ENCODE assay signal across 24 cellular contexts in the genomic region with DNA sequence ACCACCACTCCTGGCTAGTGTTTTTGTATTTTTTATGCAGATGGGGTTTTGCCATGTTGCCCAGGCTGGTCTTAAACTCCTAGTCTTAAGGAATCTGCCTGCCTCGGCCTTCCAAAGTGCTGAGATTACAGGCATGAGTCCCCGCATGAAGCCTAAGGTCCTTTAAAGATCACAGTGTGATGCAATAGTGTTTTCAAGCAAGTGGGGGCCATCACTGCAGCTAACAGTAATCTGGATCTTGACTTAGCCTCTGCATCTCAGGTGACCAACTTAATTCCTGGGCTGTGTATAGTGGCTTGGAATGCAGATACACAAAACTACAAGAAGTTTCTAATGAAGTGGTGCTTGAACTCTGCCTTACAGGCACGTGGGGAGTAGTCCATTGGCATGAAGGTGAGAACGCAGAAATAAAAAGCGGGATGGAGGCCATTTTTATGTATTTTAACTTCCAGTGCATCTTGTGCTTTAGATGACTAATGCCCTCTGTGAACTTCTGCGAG.
DNase-seq lines count a peak whose midpoint lies in the region; ATAC-seq, FAIRE-seq and TF ChIP-seq lines count a peak whose summit lies in the region.
"Had no signal": no experiment of that assay in that cellular context is flagged by ENCODE, and none has a peak within 500 bp of the region (broad histone marks: within the 10 kb centered on the region; RNA-seq: fewer than 3 reads in every experiment).

No MANE protein-coding gene starts in this region.

- CTCF ChIA-PET in IMR-90 (lab: Yijun Ruan, JAX) (no interaction called here), K562 (lab: Yijun Ruan, JAX; ENCODE audit: low intra/inter-chr PET ratio) (no interaction called here)

- H3K9me3 ChIP-seq in IMR-90 (ENCODE audit: control insufficient read depth, insufficient read depth, low read length) (no peaks in the 10 kb centered on the region), K562 (replicated peaks; ENCODE audit: control insufficient read depth, insufficient read depth, low read depth, low read length) (no peaks in the 10 kb centered on the region), left lung (no peaks in the 10 kb centered on the region), upper lobe of right lung (no peaks in the 10 kb centered on the region)
- H3K9me3 ChIP-seq: BE2C, BLaER1 had no signal

- no peak overlapping the region for H3K18ac ChIP-seq in IMR-90 (ENCODE audit: low read depth, low read length)

- no peak overlapping the region for H2AK5ac ChIP-seq in IMR-90 (ENCODE audit: low read depth, low read length)

- H3K27ac ChIP-seq in IMR-90 (ENCODE audit: insufficient read depth, low read length), result no peak overlapping the region
- H3K27ac ChIP-seq in K562 (ENCODE audit: extremely low read depth, low read depth, low read length), result no peak overlapping the region
- no peak overlapping the region for H3K27ac ChIP-seq in left lung
- H3K27ac ChIP-seq in upper lobe of right lung, result no peak overlapping the region
- H3K27ac ChIP-seq: BLaER1 had no signal

- BruUV-seq in IMR-90 (replicated peaks; lab: Mats Ljungman, UMichigan) (no TSS peak), K562 (replicated peaks; lab: Mats Ljungman, UMichigan) (no TSS peak)

- no peaks in the 10 kb centered on the region for H4K20me1 ChIP-seq in IMR-90 (ENCODE audit: insufficient read depth, low read length)
- no peaks in the 10 kb centered on the region for H4K20me1 ChIP-seq in K562 (replicated peaks; ENCODE audit: control insufficient read depth, insufficient read depth, low read length)
- H4K20me1 ChIP-seq: BLaER1 had no signal

- no peak overlapping the region for H4K91ac ChIP-seq in IMR-90 (ENCODE audit: insufficient read depth, low read depth, low read length)

- in situ Hi-C loops in IMR-90 (cut with MboI; ENCODE audit: low sequenced_read_pairs) (no loop called here), K562 (cut with MboI) (no loop called here)

- TF ChIP-seq RAD21 in IMR-90 (IDR thresholded peaks at IDR 0.05; ENCODE audit: low read length), result no peak
- no peak for TF ChIP-seq RAD21 in K562 (CRISPR knock-in tag; conservative IDR thresholded peaks at IDR 0.05 in 1 of 2, IDR thresholded peaks at IDR 0.05 in 1 of 2)

- intact Hi-C loops in IMR-90 (cut with micrococcal nuclease), result no loop called here
- intact Hi-C loops in K562 (cut with micrococcal nuclease), result no loop called here
- intact Hi-C loops in left lung (cut with DNase I), result no loop called here
- intact Hi-C loops in upper lobe of right lung (cut with DNase I), result no loop called here

- H4K8ac ChIP-seq in IMR-90 (ENCODE audit: low read depth in 2 of 2, low read length in 2 of 2), result no peak overlapping the region

- H3K4me2 ChIP-seq in IMR-90 (ENCODE audit: low read depth, low read length), result no peak overlapping the region
- no peak overlapping the region for H3K4me2 ChIP-seq in K562 (ENCODE audit: insufficient read depth, low read length)
- H3K4me2 ChIP-seq: BLaER1 had no signal

- H3K4ac ChIP-seq in IMR-90 (ENCODE audit: low read depth, low read length), result no peak overlapping the region

- H3K9me1 ChIP-seq in IMR-90 (ENCODE audit: insufficient read depth, low read length) (no peaks in the 10 kb centered on the region), K562 (ENCODE audit: control insufficient read depth, insufficient read depth, low read length) (no peaks in the 10 kb centered on the region)

- TF ChIP-seq POLR2A in IMR-90 (IDR thresholded peaks at IDR 0.05; ENCODE audit: low read depth, low read length) (no peak), K562 (conservative IDR thresholded peaks at IDR 0.05) (no peak)

- POLR2A ChIA-PET in IMR-90 (lab: Charles Lee; ENCODE audit: unreplicated experiment) (no interaction called here), K562 (lab: Yijun Ruan, JAX) (no interaction called here)

- no peak overlapping the region for H2BK5ac ChIP-seq in IMR-90 (ENCODE audit: low read depth, low read length, poor library complexity, severe bottlenecking)

- H2AK9ac ChIP-seq in IMR-90 (replicated peaks; ENCODE audit: low read depth, low read length, poor library complexity), result no peak overlapping the region

- H4K5ac ChIP-seq in IMR-90 (ENCODE audit: low read depth, low read length), result no peak overlapping the region

- H3K14ac ChIP-seq in IMR-90 (replicated peaks; ENCODE audit: low read depth, low read length), result no peak overlapping the region

- H3K56ac ChIP-seq in IMR-90 (ENCODE audit: extremely low read depth, insufficient read depth, low read length), result no peak overlapping the region

- ATAC-seq in IMR-90 (ENCODE audit: low read depth), result no peak
- peak; percentile 55 for ATAC-seq in K562
- ATAC-seq in left lung, result peak; percentile 59
- ATAC-seq in upper lobe of right lung, result peak; percentile 87

- DNase-seq in IMR-90 (no peak), K562 (ENCODE audit: extremely low read depth in 1 of 4, low spot score in 3 of 4) (no peak), left lung (no peak), upper lobe of right lung (no peak), NCI-H748 (lab: John Stamatoyannopoulos, UW; ENCODE audit: unreplicated experiment) (no peak), NCI-H748 treated with DMSO at 0.1 percent for 48 hours (lab: John Stamatoyannopoulos, UW) (no peak), DMS153 treated with DMSO at 0.1 percent for 48 hours (lab: John Stamatoyannopoulos, UW; ENCODE audit: unreplicated experiment) (no peak)
- DNase-seq: 8988T; ACHN; BE2C; C1 segment of cervical spinal cord; CD4-positive, alpha-beta memory T cell; CD4-positive, CD25-positive, alpha-beta regulatory T cell; CD8-positive, alpha-beta memory T cell; COR-L47; DMS 273 treated with DMSO at 0.1 percent for 48 hours; DMS153; DMS79 treated with DMSO at 0.1 percent for 48 hours; GF-D8 had no signal

- TF ChIP-seq CTCF in IMR-90 (conservative IDR thresholded peaks at IDR 0.05; ENCODE audit: low read depth, low read length) (no peak), K562 (IDR thresholded peaks at IDR 0.05 in 2 of 3, conservative IDR thresholded peaks at IDR 0.05 in 1 of 3; ENCODE audit: insufficient read depth in 2 of 3, low read depth in 1 of 3, low read length in 3 of 3) (no peak), left lung (IDR thresholded peaks at IDR 0.05) (no peak), upper lobe of right lung (IDR thresholded peaks at IDR 0.05) (no peak)

- H3K4me1 ChIP-seq in IMR-90 (ENCODE audit: control insufficient read depth, insufficient read depth, low read length) (no peaks in the 10 kb centered on the region), K562 (replicated peaks in 1 of 2; ENCODE audit: control insufficient read depth in 2 of 2, insufficient read depth in 2 of 2, low read length in 2 of 2) (no peaks in the 10 kb centered on the region), left lung (no peaks in the 10 kb centered on the region), upper lobe of right lung (no peaks in the 10 kb centered on the region)
- H3K4me1 ChIP-seq: BE2C, BLaER1 had no signal

- H2AFZ ChIP-seq in IMR-90 (replicated peaks; ENCODE audit: low read length, poor library complexity), result no peak overlapping the region
- H2AFZ ChIP-seq in K562 (ENCODE audit: low read depth, low read length), result no peak overlapping the region

- no peak overlapping the region for H2BK15ac ChIP-seq in IMR-90 (ENCODE audit: low read depth, low read length)

- dilution Hi-C loops in IMR-90 (cut with HindIII; ENCODE audit: low sequenced_read_pairs, unreplicated experiment), result no loop called here

- H2BK20ac ChIP-seq in IMR-90 (ENCODE audit: low read depth, low read length), result no peak overlapping the region

- WGBS in IMR-90 (ENCODE audit: extremely low coverage in 2 of 2, insufficient read length in 1 of 2), 2 experiments, result 67% methylated on average over 1 of the region's 6 CpGs; no CpG with 5 or more reads in 1 of the 2 experiments
- WGBS in K562 (ENCODE audit: insufficient coverage, low coverage, missing lambda C conversion rate), result 19% methylated on average over 6 of the region's 6 CpGs

- H3K27me3 ChIP-seq in IMR-90 (ENCODE audit: control insufficient read depth, insufficient read depth, low read length) (peaks cover 2% of the 10 kb centered on the region; the same call in 1 of the 2 replicates), K562 (ENCODE audit: control insufficient read depth in 2 of 2, insufficient read depth in 2 of 2, low read length in 2 of 2) (peaks cover 3 to 5% of the 10 kb centered on the region in 2 experiments; a peak in 2 of 5 replicates), left lung (no peaks in the 10 kb centered on the region), upper lobe of right lung (no peaks in the 10 kb centered on the region)
- H3K27me3 ChIP-seq: BE2C, BLaER1 had no signal

- H3K4me3 ChIP-seq in IMR-90 (ENCODE audit: insufficient read depth, low read depth, low read length) (no peak overlapping the region), K562 (no peak overlapping the region), left lung (no peak overlapping the region), upper lobe of right lung (no peak overlapping the region)
- H3K4me3 ChIP-seq: BLaER1 had no signal

- H3K79me2 ChIP-seq in K562 (ENCODE audit: control insufficient read depth, insufficient read depth, low read length), result no peaks in the 10 kb centered on the region

- TF ChIP-seq EP300 in K562 (IDR thresholded peaks at IDR 0.05; ENCODE audit: low read length), result no peak

- H3K9ac ChIP-seq in IMR-90 (ENCODE audit: low read depth, low read length), result no peak overlapping the region
- no peak overlapping the region for H3K9ac ChIP-seq in K562 (ENCODE audit: insufficient read depth in 1 of 2, low read depth in 2 of 2, low read length in 2 of 2)
- H3K9ac ChIP-seq: BLaER1 had no signal

- H3K79me1 ChIP-seq in IMR-90 (ENCODE audit: low read depth in 1 of 2, low read length in 2 of 2), result no peaks in the 10 kb centered on the region

- no peak for FAIRE-seq in K562 (lab: Jason Lieb, UNC)
- FAIRE-seq: A204.1, G401.6, GM12891, GM19239 had no signal

- H2BK120ac ChIP-seq in IMR-90 (ENCODE audit: low read depth, low read length), result no peak overlapping the region

- H3K23ac ChIP-seq in IMR-90 (ENCODE audit: low read depth, low read length), result no peak overlapping the region

- H3K36me3 ChIP-seq in IMR-90 (ENCODE audit: control insufficient read depth, insufficient read depth, low read length) (no peaks in the 10 kb centered on the region), K562 (ENCODE audit: control insufficient read depth, insufficient read depth, low read length) (no peaks in the 10 kb centered on the region), left lung (no peaks in the 10 kb centered on the region), upper lobe of right lung (no peaks in the 10 kb centered on the region)
- H3K36me3 ChIP-seq: BE2C, BLaER1 had no signal

TF ChIP-seq in IMR-90, 13 proteins besides CTCF, POLR2A, EP300 and RAD21 (continues in another document):
- TF ChIP-seq MXI1 (IDR thresholded peaks at IDR 0.05; ENCODE audit: borderline replicate concordance, low read depth, low read length), result no peak
- no peak for TF ChIP-seq MAFK (IDR thresholded peaks at IDR 0.05; ENCODE audit: low read depth, low read length)

TF ChIP-seq in K562, 482 proteins besides CTCF, POLR2A, EP300 and RAD21 (continues in another document):
- TF ChIP-seq PHF20 (IDR thresholded peaks at IDR 0.05; ENCODE audit: partially characterized antibody), result no peak
- TF ChIP-seq CEBPB (tag; IDR thresholded peaks at IDR 0.05), result peak; percentile 78
- TF ChIP-seq GATAD2A (IDR thresholded peaks at IDR 0.05), result no peak
